8 cellular contexts compared by ENCODE assay signal in genomic region chr2:178891265-178891958, GRCh38.
DNase-seq lines count a peak whose midpoint lies in the region; ATAC-seq and TF ChIP-seq lines count a peak whose summit lies in the region.

No MANE protein-coding gene starts in this region.

- no peaks in the 10 kb centered on the region for H3K27me3 ChIP-seq in mesendoderm (ENCODE audit: insufficient read depth, low read length, poor library complexity)

- DNase-seq in AG10803 (ENCODE audit: low read depth) (peak; percentile 68), NCI-H510A treated with DMSO at 0.1 percent for 48 hours (lab: John Stamatoyannopoulos, UW) (peak; percentile 92), mesendoderm (peak; percentile 90)
- DNase-seq in activated CD4-positive, alpha-beta T cell treated with anti-CD3 and anti-CD28 coated beads, Interleukin-2, amount 50 U/mL, for 48 hours, result peak; percentile 55 to 70
- peak; percentile 22 for DNase-seq in effector CD8-positive, alpha-beta T cell (lab: John Stamatoyannopoulos, UW)
- DNase-seq in stimulated activated CD8-positive, alpha-beta memory T cell treated with anti-CD3 and anti-CD28 coated beads, Interleukin-4, amount 100 ng/mL, for 48 hours, result peak; percentile 77

- H3K27ac ChIP-seq in mesendoderm (ENCODE audit: low read depth, low read length), result no peak overlapping the region

- no CpG with 5 or more reads among the region's 3 CpGs for WGBS in mesendoderm (ENCODE audit: extremely low coverage, insufficient coverage, low lambda C conversion rate)

- H3K56ac ChIP-seq in mesendoderm (ENCODE audit: low read length), result no peak overlapping the region

- H3K23ac ChIP-seq in mesendoderm (ENCODE audit: low read length), result no peak overlapping the region

- peak; percentile 97 for TF ChIP-seq CTCF in AG10803 (conservative IDR thresholded peaks at IDR 0.05; ENCODE audit: low read length)

- H4K8ac ChIP-seq in mesendoderm (ENCODE audit: low read depth, low read length), result no peak overlapping the region

- H2BK15ac ChIP-seq in mesendoderm (replicated peaks; ENCODE audit: low read depth), result no peak overlapping the region

- no peak overlapping the region for H3K4ac ChIP-seq in mesendoderm (ENCODE audit: low read depth, low read length)

- H3K4me1 ChIP-seq in mesendoderm (ENCODE audit: control insufficient read depth, low read depth, low read length), result no peaks in the 10 kb centered on the region

- no peak overlapping the region for H2BK120ac ChIP-seq in mesendoderm (ENCODE audit: low read depth, low read length)

- no peak overlapping the region for H3K4me2 ChIP-seq in mesendoderm (ENCODE audit: low read length)

- H3K4me3 ChIP-seq in AG10803 (ENCODE audit: low read length), result no peak overlapping the region
- no peak overlapping the region for H3K4me3 ChIP-seq in mesendoderm (ENCODE audit: low read length)

- H3K79me1 ChIP-seq in mesendoderm (ENCODE audit: low read length), result no peaks in the 10 kb centered on the region

- peak; percentile 93 for ATAC-seq in GM18867 (IDR thresholded peaks at IDR 0.05; ENCODE audit: unreplicated experiment)
- peak; percentile 61 for ATAC-seq in HG03108 (IDR thresholded peaks at IDR 0.05; ENCODE audit: unreplicated experiment)

- no peak overlapping the region for H4K5ac ChIP-seq in mesendoderm (ENCODE audit: low read length)

- no peaks in the 10 kb centered on the region for H3K36me3 ChIP-seq in mesendoderm (ENCODE audit: control insufficient read depth, insufficient read depth, low read length)

- H3K9ac ChIP-seq in mesendoderm (ENCODE audit: low read length), result no peak overlapping the region

- H3K79me2 ChIP-seq in mesendoderm (ENCODE audit: control insufficient read depth, insufficient read depth, low read length), result no peaks in the 10 kb centered on the region

- no peak overlapping the region for H2AK5ac ChIP-seq in mesendoderm (ENCODE audit: low read length)

- no peak overlapping the region for H3K18ac ChIP-seq in mesendoderm (ENCODE audit: low read length)

- no peak overlapping the region for H2BK5ac ChIP-seq in mesendoderm (ENCODE audit: low read length)

Comparison
In these comparisons a context has a peak if more than half of its experiments do, and no peak if none do; other contexts are left out.
1. DNase-seq: peak in every context shown above with its lines; median percentile 92 in NCI-H510A treated with DMSO at 0.1 percent for 48 hours; 90 in mesendoderm; 77 in stimulated activated CD8-positive, alpha-beta memory T cell treated with anti-CD3 and anti-CD28 coated beads, Interleukin-4, amount 100 ng/mL, for 48 hours; 68 in AG10803; 62 in activated CD4-positive, alpha-beta T cell treated with anti-CD3 and anti-CD28 coated beads, Interleukin-2, amount 50 U/mL, for 48 hours; 22 in effector CD8-positive, alpha-beta T cell.